ENCODE assay signal across 8 cellular contexts in genomic region chr2:121649652-121650553, GRCh38. TPM values are rescaled to one million over a fixed set of nuclear protein-coding genes. Genes with fewer than 3 reads are reported as not detected.
DNase-seq lines count a peak whose midpoint lies in the region; ATAC-seq, FAIRE-seq and TF ChIP-seq lines count a peak whose summit lies in the region.

No MANE protein-coding gene starts in this region.

- H3K4me3 ChIP-seq in kidney (ENCODE audit: low read length in 2 of 2), result peak overlapping the region; percentile 85 to 98

- ATAC-seq in GM19025 (IDR thresholded peaks at IDR 0.05; ENCODE audit: low read depth, unreplicated experiment) (peak; percentile 37), HG03342 (IDR thresholded peaks at IDR 0.05; ENCODE audit: unreplicated experiment) (peak; percentile 50)

- peak; percentile 2 for TF ChIP-seq CTCF in kidney (IDR thresholded peaks at IDR 0.05; ENCODE audit: borderline replicate concordance, extremely low read depth, insufficient read depth)

- peak overlapping the region; percentile 55 to 99 for H3K9ac ChIP-seq in kidney (ENCODE audit: low read length in 2 of 2)

- peaks cover 12 to 18% of the 10 kb centered on the region in 2 donors for H3K4me1 ChIP-seq in kidney (ENCODE audit: control insufficient read depth in 1 of 2, insufficient read depth in 1 of 2, low read depth in 1 of 2, low read length in 2 of 2)

- H3K9me3 ChIP-seq in kidney (ENCODE audit: control insufficient read depth in 1 of 2, low read length in 2 of 2), result no peaks in the 10 kb centered on the region

- FAIRE-seq in kidney (lab: Jason Lieb, UNC), result no peak

- DNase-seq in AG08396 (ENCODE audit: low spot score) (peak; percentile 76), NCI-H345 treated with DMSO at 0.1 percent for 48 hours (lab: John Stamatoyannopoulos, UW; ENCODE audit: unreplicated experiment) (peak; percentile 86), cerebellar cortex (ENCODE audit: low spot score) (peak; percentile 95), kidney (peak; percentile 94)
- peak; percentile 60 for DNase-seq in activated CD4-positive, CD25-positive, alpha-beta regulatory T cell treated with anti-CD3 and anti-CD28 coated beads, Interleukin-2, amount 50 U/mL, for 16 hours (ENCODE audit: low read depth, low spot score)
- peak; percentile 53 to 60 for DNase-seq in stimulated activated CD4-positive, alpha-beta T cell treated with anti-CD3 and anti-CD28 coated beads, Interleukin-15, amount 100 ng/mL, for 1 hour (ENCODE audit: low read depth in 1 of 2, low spot score in 1 of 2)

- intact Hi-C loops in kidney (cut with DNase I), result no loop called here

- peak overlapping the region; percentile 94 to 98 for H3K27ac ChIP-seq in kidney (ENCODE audit: low read depth in 2 of 2, low read length in 2 of 2)

- H3K36me3 ChIP-seq in kidney (ENCODE audit: control insufficient read depth in 1 of 2, insufficient read depth in 2 of 2, low read length in 2 of 2), result no peaks in the 10 kb centered on the region

RNA-seq across cellular contexts. Expression of gene CLASP1, which starts 0.6 kb away (rescaled TPM):
- total RNA-seq in kidney, result 71.5 TPM
- 6.8 TPM for polyA plus RNA-seq in kidney (ENCODE audit: insufficient read depth, low read depth, low replicate concordance)

Comparison
In these comparisons a context has a peak if more than half of its experiments do, and no peak if none do; other contexts are left out.
1. Peak in every context shown above with its lines: DNase-seq, ATAC-seq, H3K4me3 ChIP-seq and H3K27ac ChIP-seq.